Comparison of ENCODE assay signal across 1 cellular context in genomic region chr6:84758486-84758885, GRCh38.
TF ChIP-seq lines count a peak whose summit lies in the region.

No MANE protein-coding gene starts in this region.

TF ChIP-seq in endothelial cell of umbilical vein, 7 proteins besides CTCF, POLR2A, EP300 and RAD21 (continued from another document):
- no peak for TF ChIP-seq POLR2AphosphoS5 (IDR thresholded peaks at IDR 0.05; ENCODE audit: insufficient read depth, low read depth, low read length)
TF ChIP-seq in endothelial cell of umbilical vein: peak in this region for 0.
